ENCODE assay signal across 8 cellular contexts in genomic region chr9:9790216-9790872, GRCh38.
DNase-seq lines count a peak whose midpoint lies in the region; ATAC-seq and TF ChIP-seq lines count a peak whose summit lies in the region.

No MANE protein-coding gene starts in this region.

- no peaks in the 10 kb centered on the region for H3K27me3 ChIP-seq in neural progenitor cell

- H3F3A ChIP-seq in neural progenitor cell (ENCODE audit: low read depth): no peaks in the 10 kb centered on the region

- no peak overlapping the region for H3K27ac Mint-ChIP-seq in endothelial cell (ENCODE audit: unreplicated experiment)
- no peak overlapping the region for H3K27ac Mint-ChIP-seq in neural progenitor cell

- ATAC-seq in GM19351 (IDR thresholded peaks at IDR 0.05; ENCODE audit: unreplicated experiment): peak; percentile 71
- ATAC-seq in HG03457 (IDR thresholded peaks at IDR 0.05; ENCODE audit: unreplicated experiment): peak; percentile 54

- DNase-seq in DMS79 treated with DMSO at 0.1 percent for 48 hours (lab: John Stamatoyannopoulos, UW): peak; percentile 29
- peak; percentile 82 for DNase-seq in NCI-H748 treated with DMSO at 0.1 percent for 48 hours (lab: John Stamatoyannopoulos, UW)
- DNase-seq in endothelial cell (ENCODE audit: low spot score): peak; percentile 48
- peak; percentile 69 for DNase-seq in neural progenitor cell (ENCODE audit: low spot score)
- DNase-seq in 8988T: no peak
- no peak for DNase-seq in NOMO-1 (lab: John Stamatoyannopoulos, UW; ENCODE audit: unreplicated experiment in 2 of 2)

- H3K4me3 Mint-ChIP-seq in endothelial cell (ENCODE audit: unreplicated experiment) (no peak overlapping the region), neural progenitor cell (no peak overlapping the region)

- no peak overlapping the region for H3K4me2 ChIP-seq in neural progenitor cell

- no peaks in the 10 kb centered on the region for H3K36me3 ChIP-seq in neural progenitor cell

- no peaks in the 10 kb centered on the region for H3K4me1 Mint-ChIP-seq in endothelial cell (ENCODE audit: unreplicated experiment)
- H3K4me1 Mint-ChIP-seq in neural progenitor cell: peaks cover 2% of the 10 kb centered on the region

- H2AFZ ChIP-seq in neural progenitor cell (replicated peaks): no peak overlapping the region

- no peak overlapping the region for H3K4me3 ChIP-seq in neural progenitor cell

- TF ChIP-seq CTCF in endothelial cell (IDR thresholded peaks at IDR 0.05; ENCODE audit: unreplicated experiment): peak; percentile 62
- TF ChIP-seq CTCF in neural progenitor cell (IDR thresholded peaks at IDR 0.05): peak; percentile 88

- H3K9me3 ChIP-seq in neural progenitor cell (ENCODE audit: low read depth): no peaks in the 10 kb centered on the region

- H3K4me1 ChIP-seq in neural progenitor cell: no peaks in the 10 kb centered on the region

- no peaks in the 10 kb centered on the region for H3K79me2 ChIP-seq in neural progenitor cell (ENCODE audit: low read depth)

- no peak overlapping the region for H3K27ac ChIP-seq in neural progenitor cell

- H3K9ac ChIP-seq in neural progenitor cell: no peak overlapping the region

- H3K27me3 Mint-ChIP-seq in endothelial cell (ENCODE audit: unreplicated experiment) (peaks cover 2% of the 10 kb centered on the region), neural progenitor cell (ENCODE audit: insufficient read depth, low read depth) (no peaks in the 10 kb centered on the region)

- no peaks in the 10 kb centered on the region for H3K36me3 Mint-ChIP-seq in endothelial cell (ENCODE audit: low read depth, unreplicated experiment)
- no peaks in the 10 kb centered on the region for H3K36me3 Mint-ChIP-seq in neural progenitor cell

- H3K9me3 Mint-ChIP-seq in endothelial cell (ENCODE audit: unreplicated experiment) (no peaks in the 10 kb centered on the region), neural progenitor cell (no peaks in the 10 kb centered on the region)

- no peaks in the 10 kb centered on the region for H4K20me1 ChIP-seq in neural progenitor cell (ENCODE audit: low read depth)

Comparison
In these comparisons a context has a peak if more than half of its experiments do, and no peak if none do; other contexts are left out.
1. DNase-seq: peak in DMS79 treated with DMSO at 0.1 percent for 48 hours (single experiment), NCI-H748 treated with DMSO at 0.1 percent for 48 hours (single experiment), endothelial cell (single experiment) and neural progenitor cell (single experiment); none in 8988T (single experiment) and NOMO-1 (0 of 2).